ENCODE assay signal across 18 cellular contexts in genomic region chr18:44924750-44925534, GRCh38.
A peak's percentile ranks its signal among the peaks of the same experiment; 100 is the strongest.
DNase-seq lines count a peak whose midpoint lies in the region; ATAC-seq and TF ChIP-seq lines count a peak whose summit lies in the region.
"Had no signal": no experiment of that assay in that cellular context is flagged by ENCODE, and none has a peak within 500 bp of the region (broad histone marks: within the 10 kb centered on the region; RNA-seq: fewer than 3 reads in every experiment).

No MANE protein-coding gene starts in this region.

- H3K9me3 ChIP-seq in prostate gland (no peaks in the 10 kb centered on the region), vagina (no peaks in the 10 kb centered on the region)
- H3K9me3 ChIP-seq: Peyer's patch had no signal

- CTCF ChIA-PET in activated CD4-positive, alpha-beta T cell treated with anti-CD3 and anti-CD28 coated beads, Interleukin-2, amount 10 ng/mL, durations not matched to agents 7 days and 5 days (lab: Charles Lee), result interaction anchor here (1.1 kb wide), 1 partner anchor 12 kb away, joined by 3 read pairs; no protein-coding TSS in a partner anchor

- H3K4me3 Mint-ChIP-seq in activated CD4-positive, alpha-beta T cell treated with anti-CD3 and anti-CD28 coated beads, Interleukin-2, amount 10 ng/mL, durations not matched to agents 7 days and 5 days, result no peak overlapping the region

- H3K4me3 ChIP-seq in prostate gland (no peak overlapping the region), vagina (no peak overlapping the region)
- H3K4me3 ChIP-seq: Peyer's patch had no signal

- TF ChIP-seq POLR2A in prostate gland (IDR thresholded peaks at IDR 0.05) (no peak), vagina (IDR thresholded peaks at IDR 0.05) (no peak)

- H3K27ac Mint-ChIP-seq in activated CD4-positive, alpha-beta T cell treated with anti-CD3 and anti-CD28 coated beads, Interleukin-2, amount 10 ng/mL, durations not matched to agents 7 days and 5 days, result no peak overlapping the region

- no peaks in the 10 kb centered on the region for H3K4me1 Mint-ChIP-seq in activated CD4-positive, alpha-beta T cell treated with anti-CD3 and anti-CD28 coated beads, Interleukin-2, amount 10 ng/mL, durations not matched to agents 7 days and 5 days

- H3K27me3 Mint-ChIP-seq in activated CD4-positive, alpha-beta T cell treated with anti-CD3 and anti-CD28 coated beads, Interleukin-2, amount 10 ng/mL, durations not matched to agents 7 days and 5 days, result peaks cover 2% of the 10 kb centered on the region

- H3K36me3 ChIP-seq in prostate gland (no peaks in the 10 kb centered on the region), vagina (no peaks in the 10 kb centered on the region)
- H3K36me3 ChIP-seq: Peyer's patch had no signal

- POLR2A ChIA-PET in activated CD4-positive, alpha-beta T cell treated with anti-CD3 and anti-CD28 coated beads, Interleukin-2, amount 10 ng/mL, durations not matched to agents 7 days and 5 days (lab: Charles Lee), result no interaction called here

- intact Hi-C loops in left ventricle myocardium superior (cut with micrococcal nuclease) (no loop called here), prostate gland (cut with DNase I) (no loop called here), vagina (cut with DNase I) (no loop called here)

- DNase-seq in NCI-H2171 (lab: John Stamatoyannopoulos, UW) (peak; percentile 6), NCI-H2171 treated with DMSO at 0.1 percent for 48 hours (lab: John Stamatoyannopoulos, UW) (no peak), left ventricle myocardium superior (no peak), prostate gland (ENCODE audit: low spot score) (no peak), vagina (ENCODE audit: extremely low spot score in 2 of 2) (no peak), pons (ENCODE audit: low spot score) (no peak), GM19240 (ENCODE audit: insufficient read length, low spot score) (no peak)
- DNase-seq in activated CD4-positive, alpha-beta T cell treated with anti-CD3 and anti-CD28 coated beads, Interleukin-2, amount 10 ng/mL, durations not matched to agents 7 days and 5 days, result no peak
- DNase-seq: HCEC 1CT, Kasumi-1, NCI-H1417, NCI-H1930, NCI-H510A, NCI-H82, Peyer's patch, SIG-M5 had no signal

- WGBS in prostate gland, result 17% methylated on average over 6 of the region's 6 CpGs

- TF ChIP-seq CTCF in prostate gland (IDR thresholded peaks at IDR 0.05), result no peak
- TF ChIP-seq CTCF in vagina (IDR thresholded peaks at IDR 0.05), result no peak

- H3K4me1 ChIP-seq in prostate gland (replicated peaks) (no peaks in the 10 kb centered on the region), vagina (peaks cover 35% of the 10 kb centered on the region)
- H3K4me1 ChIP-seq: Peyer's patch had no signal

- H3K27me3 ChIP-seq in prostate gland (replicated peaks; ENCODE audit: insufficient read depth) (no peaks in the 10 kb centered on the region), vagina (no peaks in the 10 kb centered on the region)
- H3K27me3 ChIP-seq: Peyer's patch had no signal

- H3K27ac ChIP-seq in prostate gland (peak overlapping the region; percentile 43 to 52), vagina (peak overlapping the region; percentile 70)
- H3K27ac ChIP-seq: 22Rv1, C4-2B, Peyer's patch had no signal

- no peaks in the 10 kb centered on the region for H3K36me3 Mint-ChIP-seq in activated CD4-positive, alpha-beta T cell treated with anti-CD3 and anti-CD28 coated beads, Interleukin-2, amount 10 ng/mL, durations not matched to agents 7 days and 5 days (ENCODE audit: low read depth)

- H3K9me3 Mint-ChIP-seq in activated CD4-positive, alpha-beta T cell treated with anti-CD3 and anti-CD28 coated beads, Interleukin-2, amount 10 ng/mL, durations not matched to agents 7 days and 5 days, result no peaks in the 10 kb centered on the region

- peak; percentile 43 for ATAC-seq in left ventricle myocardium superior
